Comparison of ENCODE assay signal across 26 cellular contexts in the genomic region with DNA sequence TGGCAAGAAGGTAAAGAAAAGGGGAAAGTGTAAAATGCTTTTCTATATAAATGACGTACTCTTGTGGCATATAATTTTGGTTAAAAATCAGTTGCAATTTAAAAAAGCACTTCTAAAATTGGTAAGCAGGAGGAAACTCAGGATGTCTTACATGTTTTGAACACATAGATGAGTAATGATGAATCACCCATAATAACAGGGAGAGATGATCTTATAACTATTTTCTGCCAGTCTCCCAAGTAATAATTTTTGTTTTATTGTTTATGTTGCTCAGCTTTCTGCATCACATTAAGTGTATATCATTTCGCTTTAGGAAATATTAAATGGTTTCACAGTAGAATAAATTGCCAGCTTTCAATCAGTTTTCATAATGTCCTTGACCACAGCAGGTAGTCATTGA.
DNase-seq lines count a peak whose midpoint lies in the region; ATAC-seq and TF ChIP-seq lines count a peak whose summit lies in the region.
"Had no signal": no experiment of that assay in that cellular context is flagged by ENCODE, and none has a peak within 500 bp of the region (broad histone marks: within the 10 kb centered on the region; RNA-seq: fewer than 3 reads in every experiment).

No MANE protein-coding gene starts in this region.

- DNase-seq in HCT116 (ENCODE audit: low read depth, low spot score) (peak; percentile 0), RKO (ENCODE audit: low spot score) (peak; percentile 62), choroid plexus epithelial cell (ENCODE audit: low read depth) (peak; percentile 51), iris pigment epithelial cell (ENCODE audit: low read depth) (peak; percentile 11), GM03348 (ENCODE audit: low spot score) (no peak), DMS53 (lab: John Stamatoyannopoulos, UW) (no peak), A673 (ENCODE audit: low spot score) (no peak)
- DNase-seq: activated CD4-positive, alpha-beta T cell treated with anti-CD3 and anti-CD28 coated beads for 4 hours; aorta; C1 segment of cervical spinal cord; COR-L47; endodermal cell; esophagus squamous epithelium; GDM1; immature natural killer cell; left colon; NCI-H1048; NCI-H1694; NCI-H510A treated with DMSO at 0.1 percent for 48 hours; PC-9; SHP77 treated with DMSO at 0.1 percent for 48 hours; stimulated activated CD4-positive, alpha-beta T cell treated with anti-CD3 and anti-CD28 coated beads, Interleukin-4, amount 100 ng/mL, for 24 hours; T1000; tibial artery had no signal

- no peaks in the 10 kb centered on the region for H3K9me3 ChIP-seq in HCT116 (ENCODE audit: control insufficient read depth in 1 of 2, insufficient read depth in 1 of 2, low read depth in 1 of 2, low read length in 2 of 2)
- no peaks in the 10 kb centered on the region for H3K9me3 ChIP-seq in A673 (ENCODE audit: low read depth, low read length, poor library complexity, severe bottlenecking)
- H3K9me3 ChIP-seq: esophagus squamous epithelium, tibial artery had no signal

- H3K9me2 ChIP-seq in HCT116 (ENCODE audit: insufficient read depth), result no peaks in the 10 kb centered on the region

- no peaks in the 10 kb centered on the region for H3K79me2 ChIP-seq in HCT116 (ENCODE audit: insufficient read depth, low read length)

- H3K27me3 ChIP-seq in HCT116 (ENCODE audit: insufficient read depth, low read length), result no peaks in the 10 kb centered on the region
- H3K27me3 ChIP-seq in A673 (replicated peaks; ENCODE audit: insufficient read depth, low read depth, low read length, poor library complexity), result no peaks in the 10 kb centered on the region
- H3K27me3 ChIP-seq: cardiac muscle cell, esophagus squamous epithelium, tibial artery had no signal

- no peaks in the 10 kb centered on the region for H4K20me1 ChIP-seq in HCT116 (ENCODE audit: insufficient read depth)

- no TSS peak for BruUV-seq in HCT116 (replicated peaks; lab: Mats Ljungman, UMichigan)
- BruUV-seq in A673 (replicated peaks; lab: Mats Ljungman, UMichigan), result no TSS peak

- intact Hi-C loops in HCT116 (cut with micrococcal nuclease) (no loop called here), A673 (cut with micrococcal nuclease; ENCODE audit: unreplicated experiment) (no loop called here)

- TF ChIP-seq CTCF in HCT116 (IDR thresholded peaks at IDR 0.05 in 2 of 3, conservative IDR thresholded peaks at IDR 0.05 in 1 of 3; ENCODE audit: borderline replicate concordance in 1 of 3, insufficient read depth in 1 of 3, low read depth in 2 of 3, low read length in 2 of 3) (no peak), choroid plexus epithelial cell (conservative IDR thresholded peaks at IDR 0.05; ENCODE audit: low read depth, low read length) (no peak), A673 (conservative IDR thresholded peaks at IDR 0.05; ENCODE audit: low read depth, low read length) (no peak)

- no peak overlapping the region for H3K27ac ChIP-seq in HCT116 (ENCODE audit: low read depth, low read length)
- no peak overlapping the region for H3K27ac ChIP-seq in A673 (ENCODE audit: low read depth, low read length, poor library complexity, severe bottlenecking)
- H3K27ac ChIP-seq: cardiac muscle cell, esophagus squamous epithelium, PC-9, tibial artery, VCaP had no signal

- H3K4me3 ChIP-seq in HCT116 (replicated peaks in 1 of 2; ENCODE audit: low read depth in 1 of 2, low read length in 2 of 2) (no peak overlapping the region), choroid plexus epithelial cell (ENCODE audit: low read depth, low read length) (no peak overlapping the region), A673 (ENCODE audit: low read depth, low read length, poor library complexity, severe bottlenecking) (no peak overlapping the region)
- H3K4me3 ChIP-seq: cardiac muscle cell, esophagus squamous epithelium, PC-9, tibial artery had no signal

- H2AFZ ChIP-seq in HCT116 (ENCODE audit: low read depth, low read length, poor library complexity, severe bottlenecking), result no peak overlapping the region
- H2AFZ ChIP-seq: PC-9 had no signal

- no peak for TF ChIP-seq RAD21 in HCT116 (IDR thresholded peaks at IDR 0.05; ENCODE audit: low read depth)

- POLR2A ChIA-PET in HCT116 (lab: Charles Lee) (no interaction called here), A673 (lab: Charles Lee; ENCODE audit: low non-redundant PET) (no interaction called here)

- RAD21 ChIA-PET in HCT116 (lab: Charles Lee; ENCODE audit: low non-redundant PET in 1 of 2, low total read pairs in 2 of 2, uncharacterized antibody in 2 of 2, unreplicated experiment in 2 of 2), result no interaction called here

- no peak overlapping the region for H3K9ac ChIP-seq in HCT116 (ENCODE audit: low read length)

- no peaks in the 10 kb centered on the region for H3K36me3 ChIP-seq in HCT116 (ENCODE audit: control insufficient read depth in 1 of 2, insufficient read depth in 2 of 2, low read length in 2 of 2)
- no peaks in the 10 kb centered on the region for H3K36me3 ChIP-seq in A673 (ENCODE audit: insufficient read depth, low read length, poor library complexity, severe bottlenecking)
- H3K36me3 ChIP-seq: cardiac muscle cell, esophagus squamous epithelium, tibial artery had no signal

- TF ChIP-seq POLR2A in HCT116 (IDR thresholded peaks at IDR 0.05; ENCODE audit: borderline replicate concordance, extremely low read depth, insufficient read depth, insufficient read length), result no peak

- ATAC-seq in HCT116, result no peak
- ATAC-seq: left colon had no signal

- no peak overlapping the region for H3K4me2 ChIP-seq in HCT116 (ENCODE audit: low read length)
- H3K4me2 ChIP-seq: PC-9 had no signal

- CTCF ChIA-PET in HCT116 (lab: Charles Lee) (no interaction called here), A673 (lab: Charles Lee) (no interaction called here)

- H3K4me1 ChIP-seq in HCT116 (ENCODE audit: control insufficient read depth in 1 of 2, insufficient read depth in 2 of 2, low read length in 2 of 2) (peaks cover 0 to 7% of the 10 kb centered on the region in 2 experiments; a peak in 2 of 4 replicates), A673 (ENCODE audit: insufficient read depth, low read length, poor library complexity, severe bottlenecking) (no peaks in the 10 kb centered on the region)
- H3K4me1 ChIP-seq: esophagus squamous epithelium, tibial artery had no signal

TF ChIP-seq in HCT116, 20 proteins besides CTCF, POLR2A, EP300 and RAD21:
- TF ChIP-seq ZNF274 (IDR thresholded peaks at IDR 0.05; ENCODE audit: low read depth, low read length), result no peak
- TF ChIP-seq, protein P1, sequence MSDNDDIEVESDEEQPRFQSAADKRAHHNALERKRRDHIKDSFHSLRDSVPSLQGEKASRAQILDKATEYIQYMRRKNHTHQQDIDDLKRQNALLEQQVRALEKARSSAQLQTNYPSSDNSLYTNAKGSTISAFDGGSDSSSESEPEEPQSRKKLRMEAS (IDR thresholded peaks at IDR 0.05), result no peak
- TF ChIP-seq, protein P2, sequence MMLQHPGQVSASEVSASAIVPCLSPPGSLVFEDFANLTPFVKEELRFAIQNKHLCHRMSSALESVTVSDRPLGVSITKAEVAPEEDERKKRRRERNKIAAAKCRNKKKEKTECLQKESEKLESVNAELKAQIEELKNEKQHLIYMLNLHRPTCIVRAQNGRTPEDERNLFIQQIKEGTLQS (IDR thresholded peaks at IDR 0.05), result no peak
- TF ChIP-seq JUND (IDR thresholded peaks at IDR 0.05), result peak; percentile 32; the same call in 1 of the 2 replicates
- TF ChIP-seq ZFX (IDR thresholded peaks at IDR 0.05), result no peak
- peak; percentile 61; the same call in 1 of the 2 replicates for TF ChIP-seq FOSL1 (IDR thresholded peaks at IDR 0.05; ENCODE audit: low read depth)

Comparison
In these comparisons a context has a peak if more than half of its experiments do, and no peak if none do; other contexts are left out.
1. DNase-seq: peak in HCT116 (single experiment), RKO (single experiment), choroid plexus epithelial cell (single experiment) and iris pigment epithelial cell (single experiment); none in GM03348 (single experiment), DMS53 (single experiment) and A673 (single experiment).